ENCODE assay signal across 8 cellular contexts in genomic region chr17:35170968-35171771, GRCh38. TPM values are rescaled to one million over a fixed set of nuclear protein-coding genes. Genes with fewer than 3 reads are reported as not detected.
DNase-seq lines count a peak whose midpoint lies in the region; ATAC-seq and TF ChIP-seq lines count a peak whose summit lies in the region.

No MANE protein-coding gene starts in this region.

- TF ChIP-seq CTCF in CD8-positive, alpha-beta T cell (IDR thresholded peaks at IDR 0.05), result peak; percentile 69

- peak in 3 of 7 experiments; percentile 31 to 62 (median 37) for DNase-seq in CD8-positive, alpha-beta T cell
- peak; percentile 17 for DNase-seq in amniotic epithelial cell (ENCODE audit: low read depth)
- peak; percentile 49 to 55 for DNase-seq in lung microvascular endothelial cell (ENCODE audit: low read depth in 2 of 2)
- no peak for DNase-seq in NCI-H2227 treated with DMSO at 0.1 percent for 48 hours (lab: John Stamatoyannopoulos, UW)
- DNase-seq in occipital lobe (lab: John Stamatoyannopoulos, UW), result no peak
- no peak for DNase-seq in SKM-1 treated with dmso at 0.1 percent for 144 hours (lab: John Stamatoyannopoulos, UW; ENCODE audit: unreplicated experiment)

- POLR2A ChIA-PET in CD8-positive, alpha-beta T cell (lab: Charles Lee), result interaction anchor here (0.6 to 1.9 kb wide), 6 partner anchors 43 to 368 kb away, joined by 3 to 8 read pairs (median 4); partner anchors contain the start of gene SLFN5

- H3K4me3 ChIP-seq in CD8-positive, alpha-beta T cell (ENCODE audit: low read depth, low read length), result peak overlapping the region; percentile 31

- no peaks in the 10 kb centered on the region for H3K36me3 ChIP-seq in CD8-positive, alpha-beta T cell (ENCODE audit: insufficient read depth, low read length)
- no peaks in the 10 kb centered on the region for H3K36me3 ChIP-seq in KOPT-K1 (ENCODE audit: insufficient read depth, low read length)

- peak overlapping the region; percentile 57 for H3K4me3 Mint-ChIP-seq in CD8-positive, alpha-beta T cell

- CTCF ChIA-PET in CD8-positive, alpha-beta T cell (lab: Charles Lee), result interaction anchor here (0.6 to 6.2 kb wide), 25 partner anchors 8 to 593 kb away, joined by 3 to 49 read pairs (median 4); partner anchors contain the start of genes PEX12, SLFN12L and SLFN5

- H3K36me3 Mint-ChIP-seq in CD8-positive, alpha-beta T cell, result no peaks in the 10 kb centered on the region

- no peaks in the 10 kb centered on the region for H3K27me3 Mint-ChIP-seq in CD8-positive, alpha-beta T cell (ENCODE audit: low read depth)

- peak overlapping the region; percentile 51 for H3K27ac ChIP-seq in CD8-positive, alpha-beta T cell (ENCODE audit: low read depth, low read length)
- H3K27ac ChIP-seq in KOPT-K1 (ENCODE audit: low read depth, low read length, poor library complexity, severe bottlenecking), result peak overlapping the region; percentile 49

- intact Hi-C loops in CD8-positive, alpha-beta T cell (cut with DNase I, micrococcal nuclease), result loop anchor here (1.0 to 5.0 kb wide), 9 partner anchors 43 to 576 kb away; partner anchors contain the start of genes SLFN11 (in 1 of the 2) and SLFN12 (in 1 of the 2)

- ATAC-seq in CD8-positive, alpha-beta T cell, result peak; percentile 79
- no peak for ATAC-seq in HG02840 (IDR thresholded peaks at IDR 0.05; ENCODE audit: low FRiP score, unreplicated experiment)

- H3K9me3 Mint-ChIP-seq in CD8-positive, alpha-beta T cell, result no peaks in the 10 kb centered on the region

- peaks cover 37% of the 10 kb centered on the region for H3K4me1 ChIP-seq in CD8-positive, alpha-beta T cell (ENCODE audit: insufficient read depth, low read length)

- H3K9me3 ChIP-seq in CD8-positive, alpha-beta T cell (ENCODE audit: low read length), result no peaks in the 10 kb centered on the region
- H3K9me3 ChIP-seq in KOPT-K1 (ENCODE audit: insufficient read depth, low read length, poor library complexity, severe bottlenecking), result no peaks in the 10 kb centered on the region

- H3K27me3 ChIP-seq in CD8-positive, alpha-beta T cell (ENCODE audit: insufficient read depth, low read length), result no peaks in the 10 kb centered on the region

- H3K27ac Mint-ChIP-seq in CD8-positive, alpha-beta T cell, result peak overlapping the region; percentile 90

- H3K4me1 Mint-ChIP-seq in CD8-positive, alpha-beta T cell (ENCODE audit: low read depth), result peaks cover 46% of the 10 kb centered on the region

RNA-seq across cellular contexts. Expression of gene SLC35G3, which starts 23.0 kb away (rescaled TPM):
- not detected for total RNA-seq in CD8-positive, alpha-beta T cell
- total RNA-seq in lung microvascular endothelial cell (not detected in 2 replicates), occipital lobe (not detected)

RNA-seq across cellular contexts. Expression of gene UNC45B, which starts 23.6 kb away (rescaled TPM):
- total RNA-seq in CD8-positive, alpha-beta T cell, result under 1 TPM; 0.19 to 0.38 TPM
- total RNA-seq in lung microvascular endothelial cell (not detected in 2 replicates), occipital lobe (0.31 TPM)

RNA-seq across cellular contexts. Expression of gene NLE1, which starts 29.1 kb away (rescaled TPM):
- 10 to 100 TPM in 1 of 2 experiments, 1 to 10 TPM in 1; 9.4 to 11.3 TPM for total RNA-seq in CD8-positive, alpha-beta T cell
- total RNA-seq in lung microvascular endothelial cell (9.9 and 12.2 TPM in 2 replicates), occipital lobe (22.8 TPM)

RNA-seq across cellular contexts. Expression of gene FNDC8, which starts 49.8 kb away (rescaled TPM):
- not detected for total RNA-seq in CD8-positive, alpha-beta T cell
- not detected in 2 replicates for total RNA-seq in lung microvascular endothelial cell
- total RNA-seq in occipital lobe, result not detected

RNA-seq across cellular contexts. Expression of gene RAD51D, which starts 51.5 kb away (rescaled TPM):
- total RNA-seq in CD8-positive, alpha-beta T cell, result 1 to 10 TPM; 6.9 to 8.7 TPM
- total RNA-seq in lung microvascular endothelial cell, result 6.0 and 7.4 TPM in 2 replicates
- total RNA-seq in occipital lobe, result 8.6 TPM

Comparison
In these comparisons a context has a peak if more than half of its experiments do, and no peak if none do; other contexts are left out.
1. DNase-seq: peak in amniotic epithelial cell (single experiment) and lung microvascular endothelial cell (2 of 2); none in NCI-H2227 treated with DMSO at 0.1 percent for 48 hours (single experiment), occipital lobe (single experiment) and SKM-1 treated with dmso at 0.1 percent for 144 hours (single experiment).